In genomic region chr6:127933137-127933536, GRCh38 we compare ENCODE assay signal across 15 cellular contexts. TPM values are rescaled to one million over a fixed set of nuclear protein-coding genes. Genes with fewer than 3 reads are reported as not detected.
"Had no signal": no experiment of that assay in that cellular context is flagged by ENCODE, and none has a peak within 500 bp of the region (broad histone marks: within the 10 kb centered on the region; RNA-seq: fewer than 3 reads in every experiment).

No MANE protein-coding gene starts in this region.

- H3K27me3 Mint-ChIP-seq: dendritic cell treated with granulocyte-macrophage colony-stimulating factor and Interleukin-4, amounts not matched to agents 40 ng/mL and 50 ng/mL, for 4 days had no signal

- H3K4me1 Mint-ChIP-seq: endodermal cell, neural progenitor cell had no signal

- ATAC-seq: pancreas had no signal

- DNase-seq: activated CD8-positive, alpha-beta memory T cell treated with anti-CD3 and anti-CD28 coated beads, Interleukin-2, amount 50 U/mL, for 4 hours; activated effector memory CD4-positive, alpha-beta T cell treated with anti-CD3 and anti-CD28 coated beads, Interleukin-2, amount 50 U/mL, for 16 hours; brain microvascular endothelial cell; cerebellar nuclear complex; endodermal cell; hypothalamus; kidney glomerular epithelial cell; pancreas; SIG-M5; stimulated activated CD4-positive, alpha-beta T cell treated with anti-CD3 and anti-CD28 coated beads, Interleukin-15, amount 100 ng/mL, for 24 hours; stimulated activated CD4-positive, alpha-beta T cell treated with anti-CD3 and anti-CD28 coated beads, Interleukin-4, amount 100 ng/mL, for 4 hours; tibial artery; uterus had no signal

- H3K9me3 ChIP-seq: pancreas, uterus had no signal

- H3K36me3 Mint-ChIP-seq: neural progenitor cell had no signal

- H3K4me3 Mint-ChIP-seq: dendritic cell treated with granulocyte-macrophage colony-stimulating factor and Interleukin-4, amounts not matched to agents 40 ng/mL and 50 ng/mL, for 4 days; endodermal cell; neural progenitor cell had no signal

- H3K27ac Mint-ChIP-seq: dendritic cell treated with granulocyte-macrophage colony-stimulating factor and Interleukin-4, amounts not matched to agents 40 ng/mL and 50 ng/mL, for 4 days; endodermal cell; neural progenitor cell had no signal

RNA-seq across cellular contexts. Expression of gene THEMIS, which starts 32.3 kb away (rescaled TPM):
- total RNA-seq: endodermal cell had no signal
